In genomic region chr1:62687421-62687902, GRCh38 we compare ENCODE assay signal across 8 cellular contexts. TPM values are rescaled to one million over a fixed set of nuclear protein-coding genes. Genes with fewer than 3 reads are reported as not detected.
DNase-seq lines count a peak whose midpoint lies in the region; ATAC-seq and TF ChIP-seq lines count a peak whose summit lies in the region.

No MANE protein-coding gene starts in this region.

- H3K27me3 ChIP-seq in CD4-positive, alpha-beta memory T cell (ENCODE audit: insufficient read depth, low read length), result no peaks in the 10 kb centered on the region
- no peaks in the 10 kb centered on the region for H3K27me3 ChIP-seq in PC-3 (ENCODE audit: low read length)

- H3K9me3 ChIP-seq in CD4-positive, alpha-beta memory T cell (ENCODE audit: control insufficient read depth in 1 of 2, low read length in 2 of 2), result no peaks in the 10 kb centered on the region
- no peaks in the 10 kb centered on the region for H3K9me3 ChIP-seq in PC-3 (ENCODE audit: low read length)

- peak overlapping the region; percentile 95 to 98 (median 96) for H3K4me3 Mint-ChIP-seq in CD4-positive, alpha-beta memory T cell
- peak overlapping the region; percentile 85 for H3K4me3 Mint-ChIP-seq in activated naive CD8-positive, alpha-beta T cell treated with anti-CD3 and anti-CD28 coated beads, Interleukin-2, amount 50 U/mL, for 24 hours

- no peak for TF ChIP-seq CTCF in PC-3 (conservative IDR thresholded peaks at IDR 0.05; ENCODE audit: low read depth, low read length)

- peak overlapping the region; percentile 78 for H3K9ac ChIP-seq in PC-3 (ENCODE audit: low read length)

- peak overlapping the region; percentile 90 to 96 (median 94) for H3K27ac Mint-ChIP-seq in CD4-positive, alpha-beta memory T cell
- H3K27ac Mint-ChIP-seq in activated naive CD8-positive, alpha-beta T cell treated with anti-CD3 and anti-CD28 coated beads, Interleukin-2, amount 50 U/mL, for 24 hours, result peak overlapping the region; percentile 61

- intact Hi-C loops in CD4-positive, alpha-beta memory T cell (cut with micrococcal nuclease), result loop anchor here (5.0 kb wide), 2 partner anchors 250 to 905 kb away; partner anchors contain the start of genes PGM1 and USP1
- intact Hi-C loops in PC-3 (cut with micrococcal nuclease) (loop anchor here (5.0 kb wide), 1 partner anchor 155 kb away; no protein-coding TSS in a partner anchor), left cardiac atrium (cut with DNase I) (no loop called here)

- H3F3A ChIP-seq in PC-3 (ENCODE audit: low read length, unreplicated experiment), result peaks cover 4% of the 10 kb centered on the region

- H3K36me3 Mint-ChIP-seq in CD4-positive, alpha-beta memory T cell, result peaks cover 0 to 7% of the 10 kb centered on the region in 2 donors
- no peaks in the 10 kb centered on the region for H3K36me3 Mint-ChIP-seq in activated naive CD8-positive, alpha-beta T cell treated with anti-CD3 and anti-CD28 coated beads, Interleukin-2, amount 50 U/mL, for 24 hours (ENCODE audit: low read depth)

- POLR2A ChIA-PET in CD4-positive, alpha-beta memory T cell (lab: Charles Lee; ENCODE audit: partially characterized antibody), result no interaction called here
- POLR2A ChIA-PET in PC-3 (lab: Charles Lee; ENCODE audit: unreplicated experiment), result no interaction called here

- no TSS peak for BruUV-seq in PC-3 (replicated peaks; lab: Mats Ljungman, UMichigan)

- CTCF ChIA-PET in CD4-positive, alpha-beta memory T cell (lab: Charles Lee; ENCODE audit: partially characterized antibody), result no interaction called here
- CTCF ChIA-PET in PC-3 (lab: Charles Lee), result no interaction called here

- H3K27me3 Mint-ChIP-seq in CD4-positive, alpha-beta memory T cell, result peaks cover 0 to 2% of the 10 kb centered on the region in 2 donors
- no peaks in the 10 kb centered on the region for H3K27me3 Mint-ChIP-seq in activated naive CD8-positive, alpha-beta T cell treated with anti-CD3 and anti-CD28 coated beads, Interleukin-2, amount 50 U/mL, for 24 hours

- peak; percentile 48 for ATAC-seq in GM19372 (IDR thresholded peaks at IDR 0.05; ENCODE audit: low read depth, unreplicated experiment)
- ATAC-seq in HG03378 (IDR thresholded peaks at IDR 0.05; ENCODE audit: unreplicated experiment), result peak; percentile 33
- ATAC-seq in PC-3, result peak; percentile 9
- peak; percentile 25 for ATAC-seq in activated naive CD8-positive, alpha-beta T cell treated with anti-CD3 and anti-CD28 coated beads, Interleukin-2, amount 50 U/mL, for 24 hours
- peak; percentile 27 to 28 for ATAC-seq in left cardiac atrium

- H3K4me1 ChIP-seq in CD4-positive, alpha-beta memory T cell (ENCODE audit: insufficient read depth, low read length), result peaks cover 6% of the 10 kb centered on the region
- H3K4me1 ChIP-seq in PC-3 (ENCODE audit: insufficient read depth, low read length), result peaks cover 34% of the 10 kb centered on the region

- peaks cover 8% of the 10 kb centered on the region; the same call in 1 of the 2 replicates for H4K20me1 ChIP-seq in PC-3 (ENCODE audit: low read length)

- peaks cover 50% of the 10 kb centered on the region for H3K79me2 ChIP-seq in PC-3 (ENCODE audit: low read length)

- peak; percentile 20 to 37 (median 30) for DNase-seq in CD4-positive, alpha-beta memory T cell
- DNase-seq in PC-3 (peak; percentile 42), left cardiac atrium (peak; percentile 28), pons (ENCODE audit: low spot score) (peak; percentile 24), mesenteric fat pad (ENCODE audit: low spot score) (no peak)
- DNase-seq in activated naive CD8-positive, alpha-beta T cell treated with anti-CD3 and anti-CD28 coated beads, Interleukin-2, amount 50 U/mL, for 24 hours, result no peak

- H3K4me2 ChIP-seq in PC-3 (ENCODE audit: low read length), result peak overlapping the region; percentile 89

- no peaks in the 10 kb centered on the region for H3K36me3 ChIP-seq in CD4-positive, alpha-beta memory T cell (ENCODE audit: insufficient read depth, low read length)
- H3K36me3 ChIP-seq in PC-3 (ENCODE audit: low read depth, low read length), result no peaks in the 10 kb centered on the region

- peak overlapping the region; percentile 38 for H3K27ac ChIP-seq in CD4-positive, alpha-beta memory T cell (ENCODE audit: low read depth, low read length)
- H3K27ac ChIP-seq in PC-3 (ENCODE audit: low read length), result 0 out of 2 replicates have a peak overlapping the region, but pooled peaks have one; percentile 12

- peak overlapping the region; percentile 91 for H2AFZ ChIP-seq in PC-3 (ENCODE audit: low read length)

- no peaks in the 10 kb centered on the region for H3K9me3 Mint-ChIP-seq in CD4-positive, alpha-beta memory T cell
- no peaks in the 10 kb centered on the region for H3K9me3 Mint-ChIP-seq in activated naive CD8-positive, alpha-beta T cell treated with anti-CD3 and anti-CD28 coated beads, Interleukin-2, amount 50 U/mL, for 24 hours

- H3K4me1 Mint-ChIP-seq in CD4-positive, alpha-beta memory T cell, result peaks cover 20 to 37% (median 27%) of the 10 kb centered on the region in 4 donors
- H3K4me1 Mint-ChIP-seq in activated naive CD8-positive, alpha-beta T cell treated with anti-CD3 and anti-CD28 coated beads, Interleukin-2, amount 50 U/mL, for 24 hours, result peaks cover 37% of the 10 kb centered on the region

- peak overlapping the region in 1 of 2 donors; percentile 79 for H3K4me3 ChIP-seq in CD4-positive, alpha-beta memory T cell (ENCODE audit: low read length in 2 of 2)
- peak overlapping the region; percentile 85 for H3K4me3 ChIP-seq in PC-3 (ENCODE audit: low read length)

- no peaks in the 10 kb centered on the region for H3K9me2 ChIP-seq in PC-3 (replicated peaks; ENCODE audit: low read length)

RNA-seq across cellular contexts. Expression of gene DOCK7, which starts 0.7 kb away (rescaled TPM):
- 10 to 100 TPM; 17.4 to 20.8 TPM for total RNA-seq in CD4-positive, alpha-beta memory T cell
- polyA plus RNA-seq in CD4-positive, alpha-beta memory T cell, result 1 to 10 TPM; 4.3 to 4.5 TPM
- total RNA-seq in PC-3 (2014; rRNA removed) (70.1 and 81.4 TPM in 2 replicates), left cardiac atrium (10 to 100 TPM; 11.3 to 16.0 TPM), mesenteric fat pad (47.1 TPM)

Comparison
In these comparisons a context has a peak if more than half of its experiments do, and no peak if none do; other contexts are left out.
1. DNase-seq: peak in CD4-positive, alpha-beta memory T cell (5 of 5), PC-3 (single experiment), left cardiac atrium (single experiment) and pons (single experiment); none in activated naive CD8-positive, alpha-beta T cell treated with anti-CD3 and anti-CD28 coated beads, Interleukin-2, amount 50 U/mL, for 24 hours (single experiment) and mesenteric fat pad (single experiment).
2. intact Hi-C loops: an anchor here in CD4-positive, alpha-beta memory T cell (5.0 kb wide) and PC-3 (5.0 kb wide); none called in left cardiac atrium.
3. Peak in every context shown above with its lines, with median percentiles within 50 percentile points of each other: ATAC-seq.